16 cellular contexts compared by ENCODE assay signal in genomic region chr11:70601861-70602575, GRCh38.
A peak's percentile ranks its signal among the peaks of the same experiment; 100 is the strongest.
DNase-seq lines count a peak whose midpoint lies in the region; ATAC-seq and TF ChIP-seq lines count a peak whose summit lies in the region.
"Had no signal": no experiment of that assay in that cellular context is flagged by ENCODE, and none has a peak within 500 bp of the region (broad histone marks: within the 10 kb centered on the region; RNA-seq: fewer than 3 reads in every experiment).

No MANE protein-coding gene starts in this region.

- H3K36me3 Mint-ChIP-seq in neural progenitor cell, result no peaks in the 10 kb centered on the region

- H3K79me2 ChIP-seq in neural progenitor cell (ENCODE audit: low read depth), result no peaks in the 10 kb centered on the region

- H3K27me3 ChIP-seq in neural progenitor cell (no peaks in the 10 kb centered on the region), right atrium auricular region (no peaks in the 10 kb centered on the region)

- no peaks in the 10 kb centered on the region for H4K20me1 ChIP-seq in neural progenitor cell (ENCODE audit: low read depth)

- no peak overlapping the region for H3K4me3 ChIP-seq in neural progenitor cell
- H3K4me3 ChIP-seq in right atrium auricular region, result no peak overlapping the region

- ATAC-seq in GM19023 (IDR thresholded peaks at IDR 0.05; ENCODE audit: unreplicated experiment) (no peak), HG03045 (IDR thresholded peaks at IDR 0.05; ENCODE audit: unreplicated experiment) (no peak)
- ATAC-seq: T-helper 17 cell had no signal

- peaks cover 10% of the 10 kb centered on the region for H3K27me3 Mint-ChIP-seq in neural progenitor cell (ENCODE audit: insufficient read depth, low read depth)

- H3K27ac Mint-ChIP-seq in neural progenitor cell, result peak overlapping the region; percentile 90
- H3K27ac Mint-ChIP-seq: T-helper 17 cell had no signal

- H3F3A ChIP-seq in neural progenitor cell (ENCODE audit: low read depth), result no peaks in the 10 kb centered on the region

- no peak for TF ChIP-seq CTCF in neural progenitor cell (IDR thresholded peaks at IDR 0.05)
- TF ChIP-seq CTCF in right atrium auricular region (IDR thresholded peaks at IDR 0.05), result no peak

- peaks cover 39% of the 10 kb centered on the region for H3K4me1 Mint-ChIP-seq in neural progenitor cell
- H3K4me1 Mint-ChIP-seq: T-helper 17 cell had no signal

- H3K4me3 Mint-ChIP-seq in neural progenitor cell, result no peak overlapping the region
- H3K4me3 Mint-ChIP-seq: T-helper 17 cell had no signal

- H3K4me1 ChIP-seq in neural progenitor cell (peaks cover 14% of the 10 kb centered on the region), right atrium auricular region (no peaks in the 10 kb centered on the region)

- H3K9me3 ChIP-seq in neural progenitor cell (ENCODE audit: low read depth) (no peaks in the 10 kb centered on the region), right atrium auricular region (no peaks in the 10 kb centered on the region)

- DNase-seq in NCI-H2107 treated with DMSO at 0.1 percent for 48 hours (lab: John Stamatoyannopoulos, UW; ENCODE audit: unreplicated experiment), result peak; percentile 93
- DNase-seq in NCI-H2107 (lab: John Stamatoyannopoulos, UW), result no peak
- peak; percentile 18 for DNase-seq in NCI-H146 treated with DMSO at 0.1 percent for 48 hours (lab: John Stamatoyannopoulos, UW; ENCODE audit: unreplicated experiment)
- peak; percentile 18 for DNase-seq in NCI-H510A (lab: John Stamatoyannopoulos, UW)
- no peak for DNase-seq in neural progenitor cell (ENCODE audit: low spot score)
- no peak for DNase-seq in right atrium auricular region (ENCODE audit: low spot score)
- DNase-seq: C1 segment of cervical spinal cord, EL, NCI-H1092 treated with DMSO at 0.1 percent for 48 hours, NCI-H2029 treated with DMSO at 0.1 percent for 48 hours, RPMI8226, SIG-M5, T-helper 17 cell had no signal

- no peak overlapping the region for H3K9ac ChIP-seq in neural progenitor cell
- H3K9ac ChIP-seq: KMS-11 had no signal

- no peak overlapping the region for H3K27ac ChIP-seq in neural progenitor cell
- no peak overlapping the region for H3K27ac ChIP-seq in right atrium auricular region
- H3K27ac ChIP-seq: KMS-11 had no signal

- no peaks in the 10 kb centered on the region for H3K36me3 ChIP-seq in neural progenitor cell
- H3K36me3 ChIP-seq in right atrium auricular region, result no peaks in the 10 kb centered on the region

- no peaks in the 10 kb centered on the region for H3K9me3 Mint-ChIP-seq in neural progenitor cell

- no peak overlapping the region for H3K4me2 ChIP-seq in neural progenitor cell
- H3K4me2 ChIP-seq: KMS-11 had no signal

- H2AFZ ChIP-seq in neural progenitor cell (replicated peaks), result no peak overlapping the region

Comparison
In these comparisons a context has a peak if more than half of its experiments do, and no peak if none do; other contexts are left out.
1. DNase-seq: peak in NCI-H2107 treated with DMSO at 0.1 percent for 48 hours (single experiment), NCI-H146 treated with DMSO at 0.1 percent for 48 hours (single experiment) and NCI-H510A (single experiment); none in NCI-H2107 (single experiment), neural progenitor cell (single experiment) and right atrium auricular region (single experiment).